In genomic region chr3:64756587-64756986, GRCh38 we compare ENCODE assay signal across 1 cellular context.
TF ChIP-seq lines count a peak whose summit lies in the region.

No MANE protein-coding gene starts in this region.

TF ChIP-seq in H1, 55 proteins besides CTCF, POLR2A, EP300 and RAD21:
- no peak for TF ChIP-seq SRF (IDR thresholded peaks at IDR 0.05; ENCODE audit: low read depth, low read length)
- TF ChIP-seq RNF2 (IDR thresholded peaks at IDR 0.05; ENCODE audit: borderline replicate concordance, low read depth, low read length, missing control alignments, poor library complexity, severe bottlenecking), result no peak
- no peak for TF ChIP-seq SIX5 (IDR thresholded peaks at IDR 0.05; ENCODE audit: low read depth, low read length)
- no peak for TF ChIP-seq RXRA (IDR thresholded peaks at IDR 0.05; ENCODE audit: insufficient read depth, low read depth, low read length)
- TF ChIP-seq CHD7 (IDR thresholded peaks at IDR 0.05; ENCODE audit: insufficient replicate concordance, low read length), result no peak
- no peak for TF ChIP-seq HDAC2 (IDR thresholded peaks at IDR 0.05; ENCODE audit: borderline replicate concordance in 1 of 2, low read depth in 2 of 2, low read length in 2 of 2)
- TF ChIP-seq CHD2 (IDR thresholded peaks at IDR 0.05; ENCODE audit: low read length), result no peak
- TF ChIP-seq POU5F1 (IDR thresholded peaks at IDR 0.05; ENCODE audit: low read depth, low read length), result no peak
